Comparison of ENCODE assay signal across 23 cellular contexts in genomic region chr15:54500330-54500729, GRCh38.
A peak's percentile ranks its signal among the peaks of the same experiment; 100 is the strongest.
DNase-seq lines count a peak whose midpoint lies in the region; ATAC-seq and TF ChIP-seq lines count a peak whose summit lies in the region.
"Had no signal": no experiment of that assay in that cellular context is flagged by ENCODE, and none has a peak within 500 bp of the region (broad histone marks: within the 10 kb centered on the region; RNA-seq: fewer than 3 reads in every experiment).

No MANE protein-coding gene starts in this region.

- H3K36me3 Mint-ChIP-seq in GM23338 (ENCODE audit: low read depth): no peaks in the 10 kb centered on the region; the same call in 2 of the 3 replicates
- no peaks in the 10 kb centered on the region for H3K36me3 Mint-ChIP-seq in WTC11
- H3K36me3 Mint-ChIP-seq: CD14-positive monocyte; CD4-positive, alpha-beta memory T cell; CD4-positive, CD25-positive, alpha-beta regulatory T cell; CD8-positive, alpha-beta memory T cell had no signal

- H3K9me3 Mint-ChIP-seq in GM23338: peaks cover 31% of the 10 kb centered on the region
- peaks cover 5% of the 10 kb centered on the region for H3K9me3 Mint-ChIP-seq in WTC11
- H3K9me3 Mint-ChIP-seq: CD4-positive, alpha-beta memory T cell had no signal

- DNase-seq in GM23338 (ENCODE audit: low spot score) (peak; percentile 3), WTC11 (ENCODE audit: low spot score) (no peak), cerebellum (ENCODE audit: low spot score) (peak; percentile 10), NCI-H345 (lab: John Stamatoyannopoulos, UW) (no peak)
- no peak for DNase-seq in activated CD4-positive, alpha-beta T cell treated with anti-CD3 and anti-CD28 coated beads for 48 hours
- DNase-seq: 8988T; ACHN; BE2C; CD4-positive, alpha-beta memory T cell; CD4-positive, CD25-positive, alpha-beta regulatory T cell; CD8-positive, alpha-beta memory T cell; COR-L47; DMS 273 treated with DMSO at 0.1 percent for 48 hours; DMS153; DMS53; DMS79; DND-41; EL; GF-D8 had no signal

- H3K27ac Mint-ChIP-seq in GM23338: peak overlapping the region; percentile 70; the same call in 1 of the 2 replicates
- H3K27ac Mint-ChIP-seq in WTC11: peak overlapping the region; percentile 13; the same call in 1 of the 2 replicates
- H3K27ac Mint-ChIP-seq: CD14-positive monocyte; CD4-positive, alpha-beta memory T cell; CD4-positive, CD25-positive, alpha-beta regulatory T cell; CD8-positive, alpha-beta memory T cell had no signal

- H3K27me3 Mint-ChIP-seq in GM23338 (ENCODE audit: insufficient read depth, low read depth, poor library complexity): no peaks in the 10 kb centered on the region
- no peaks in the 10 kb centered on the region for H3K27me3 Mint-ChIP-seq in WTC11 (ENCODE audit: low read depth)
- H3K27me3 Mint-ChIP-seq: CD4-positive, CD25-positive, alpha-beta regulatory T cell; CD8-positive, alpha-beta memory T cell had no signal

- no peaks in the 10 kb centered on the region for H4K20me1 ChIP-seq in GM23338 (replicated peaks; ENCODE audit: insufficient read depth)
- H4K20me1 ChIP-seq: BLaER1 had no signal

- H2AFZ ChIP-seq in GM23338: no peak overlapping the region

- no peak overlapping the region; the same call in 1 of the 2 replicates for H3K4me3 ChIP-seq in GM23338
- H3K4me3 ChIP-seq: BLaER1 had no signal

- peaks cover 6% of the 10 kb centered on the region for H3K4me1 ChIP-seq in GM23338 (ENCODE audit: insufficient read depth)
- H3K4me1 ChIP-seq: BE2C, BLaER1 had no signal

- ATAC-seq in GM23338 (peak; percentile 38; the same call in 2 of the 3 replicates), WTC11 (peak; percentile 65), HG03025 (IDR thresholded peaks at IDR 0.05; ENCODE audit: low FRiP score, unreplicated experiment) (no peak), GM19395 (IDR thresholded peaks at IDR 0.05; ENCODE audit: unreplicated experiment) (no peak)

- H3K4me1 Mint-ChIP-seq in GM23338: peaks cover 23% of the 10 kb centered on the region
- H3K4me1 Mint-ChIP-seq in WTC11: peaks cover 28% of the 10 kb centered on the region
- H3K4me1 Mint-ChIP-seq: CD14-positive monocyte; CD4-positive, alpha-beta memory T cell; CD4-positive, CD25-positive, alpha-beta regulatory T cell; CD8-positive, alpha-beta memory T cell had no signal

- H3K4me2 ChIP-seq in GM23338: 0 out of 2 replicates have a peak overlapping the region, but pooled peaks have one; percentile 21
- H3K4me2 ChIP-seq: BLaER1 had no signal

- CTCF ChIA-PET in WTC11 (lab: Charles Lee): no interaction called here

- no peaks in the 10 kb centered on the region; the same call in 1 of the 2 replicates for H3K36me3 ChIP-seq in GM23338 (ENCODE audit: insufficient read depth)
- H3K36me3 ChIP-seq: BE2C, BLaER1 had no signal

- no peaks in the 10 kb centered on the region for H3K9me2 ChIP-seq in GM23338 (ENCODE audit: insufficient read depth)

- POLR2A ChIA-PET in WTC11 (lab: Charles Lee): no interaction called here

- H3F3A ChIP-seq in GM23338 (replicated peaks; ENCODE audit: low read depth): no peaks in the 10 kb centered on the region

- H3K4me3 Mint-ChIP-seq in GM23338: no peak overlapping the region
- H3K4me3 Mint-ChIP-seq in WTC11: no peak overlapping the region
- H3K4me3 Mint-ChIP-seq: CD14-positive monocyte; CD4-positive, alpha-beta memory T cell; CD4-positive, CD25-positive, alpha-beta regulatory T cell; CD8-positive, alpha-beta memory T cell had no signal

- TF ChIP-seq CTCF in GM23338 (conservative IDR thresholded peaks at IDR 0.05; ENCODE audit: low read depth in 2 of 2): no peak
- TF ChIP-seq CTCF in WTC11 (IDR thresholded peaks at IDR 0.05): no peak

- H3K27ac ChIP-seq in GM23338 (ENCODE audit: low read depth): no peak overlapping the region
- H3K27ac ChIP-seq: BLaER1 had no signal

- H3K27me3 ChIP-seq in GM23338 (ENCODE audit: insufficient read depth): no peaks in the 10 kb centered on the region
- H3K27me3 ChIP-seq: BE2C, BLaER1 had no signal

- H3K79me2 ChIP-seq in GM23338 (replicated peaks; ENCODE audit: insufficient read depth): no peaks in the 10 kb centered on the region

TF ChIP-seq in GM23338, 12 proteins besides CTCF, POLR2A, EP300 and RAD21 (continues in another document):
- no peak for TF ChIP-seq NANOG (IDR thresholded peaks at IDR 0.05; ENCODE audit: borderline replicate concordance)
- TF ChIP-seq REST (IDR thresholded peaks at IDR 0.05; ENCODE audit: unreplicated experiment): no peak
- no peak for TF ChIP-seq POLR2AphosphoS5 (IDR thresholded peaks at IDR 0.05; ENCODE audit: low read depth)

TF ChIP-seq in WTC11, 78 proteins besides CTCF, POLR2A, EP300 and RAD21 (continues in another document):
- TF ChIP-seq KAT7 (CRISPR knock-in tag; IDR thresholded peaks at IDR 0.05; ENCODE audit: borderline replicate concordance) (no peak), AR (CRISPR knock-in tag; IDR thresholded peaks at IDR 0.05) (no peak), GABPB1 (CRISPR knock-in tag; IDR thresholded peaks at IDR 0.05) (no peak), ERG (CRISPR knock-in tag; IDR thresholded peaks at IDR 0.05) (no peak), ZNF416 (CRISPR knock-in tag; IDR thresholded peaks at IDR 0.05) (no peak), MYBL2 (CRISPR knock-in tag; IDR thresholded peaks at IDR 0.05) (no peak), TP53 (CRISPR knock-in tag; IDR thresholded peaks at IDR 0.05) (no peak), ZNF532 (CRISPR knock-in tag; IDR thresholded peaks at IDR 0.05; ENCODE audit: borderline replicate concordance) (no peak), E2F4 (CRISPR knock-in tag; IDR thresholded peaks at IDR 0.05; ENCODE audit: borderline replicate concordance, low read depth) (no peak)

Comparison
In these comparisons a context has a peak if more than half of its experiments do, and no peak if none do; other contexts are left out.
1. ATAC-seq: peak in GM23338 (single experiment) and WTC11 (single experiment); none in HG03025 (single experiment) and GM19395 (single experiment).
2. DNase-seq: peak in GM23338 (single experiment) and cerebellum (single experiment); none in WTC11 (single experiment), NCI-H345 (single experiment) and activated CD4-positive, alpha-beta T cell treated with anti-CD3 and anti-CD28 coated beads for 48 hours (single experiment).